Comparison of ENCODE assay signal across 22 cellular contexts in genomic region chr20:25571817-25572216, GRCh38. TPM values are rescaled to one million over a fixed set of nuclear protein-coding genes. Genes with fewer than 3 reads are reported as not detected.
DNase-seq lines count a peak whose midpoint lies in the region; ATAC-seq and TF ChIP-seq lines count a peak whose summit lies in the region.
"Had no signal": no experiment of that assay in that cellular context is flagged by ENCODE, and none has a peak within 500 bp of the region (broad histone marks: within the 10 kb centered on the region; RNA-seq: fewer than 3 reads in every experiment).

No MANE protein-coding gene starts in this region.

- H3K36me3 ChIP-seq in mucosa of descending colon (ENCODE audit: low read depth) = no peaks in the 10 kb centered on the region
- H3K36me3 ChIP-seq: neutrophil had no signal

- DNase-seq in NCI-H2029 treated with DMSO at 0.1 percent for 48 hours (lab: John Stamatoyannopoulos, UW) (peak; percentile 23), NCI-H2029 (lab: John Stamatoyannopoulos, UW) (no peak), NCI-H146 (lab: John Stamatoyannopoulos, UW) (peak; percentile 55), SHP77 (lab: John Stamatoyannopoulos, UW) (peak; percentile 33 to 55), mucosa of descending colon (no peak)
- DNase-seq: activated CD4-positive, alpha-beta memory T cell treated with anti-CD3 and anti-CD28 coated beads, Interleukin-2, amount 10 ng/mL, durations not matched to agents 7 days and 5 days; activated CD8-positive, alpha-beta memory T cell treated with anti-CD3 and anti-CD28 coated beads, Interleukin-2, amount 50 U/mL, for 4 hours; activated naive CD4-positive, alpha-beta T cell; activated naive CD8-positive, alpha-beta T cell treated with anti-CD3 and anti-CD28 coated beads, Interleukin-2, amount 50 U/mL, for 24 hours; cortex of kidney; effector memory CD4-positive, alpha-beta T cell; immature natural killer cell; left ventricle myocardium superior; naive B cell; NCI-H526; stimulated activated CD4-positive, alpha-beta T cell treated with anti-CD3 and anti-CD28 coated beads, Interleukin-4, amount 100 ng/mL, for 1 hour; tibial artery had no signal

- H3K9me3 ChIP-seq in mucosa of descending colon = no peaks in the 10 kb centered on the region
- H3K9me3 ChIP-seq: neutrophil, tibial artery had no signal

- intact Hi-C loops in mucosa of descending colon (cut with DNase I, micrococcal nuclease) = no loop called here

- H3K4me3 ChIP-seq in mucosa of descending colon = no peak overlapping the region
- H3K4me3 ChIP-seq: tibial artery had no signal

- no peaks in the 10 kb centered on the region for H3K4me1 ChIP-seq in mucosa of descending colon (ENCODE audit: low read depth)

- TF ChIP-seq CTCF in mucosa of descending colon (IDR thresholded peaks at IDR 0.05) = no peak

- ATAC-seq in mucosa of descending colon = peak; percentile 43
- no peak for ATAC-seq in HG03039 (IDR thresholded peaks at IDR 0.05; ENCODE audit: unreplicated experiment)
- ATAC-seq in GM19463 (IDR thresholded peaks at IDR 0.05; ENCODE audit: unreplicated experiment) = no peak
- ATAC-seq in HG03108 (IDR thresholded peaks at IDR 0.05; ENCODE audit: unreplicated experiment) = no peak
- ATAC-seq: activated naive CD8-positive, alpha-beta T cell treated with anti-CD3 and anti-CD28 coated beads, Interleukin-2, amount 50 U/mL, for 24 hours; left ventricle myocardium superior; sciatic nerve had no signal

RNA-seq across cellular contexts. Expression of gene NINL, which starts 13.5 kb away (rescaled TPM):
- total RNA-seq in mucosa of descending colon = 10 to 100 TPM in 1 of 3 donors, 1 to 10 TPM in 2; 1.8 to 15.1 (median 3.3) TPM

RNA-seq across cellular contexts. Expression of gene NANP, which starts 52.0 kb away (rescaled TPM):
- total RNA-seq in mucosa of descending colon = 1 to 10 TPM; 2.5 to 4.9 (median 2.6) TPM

Comparison
In these comparisons a context has a peak if more than half of its experiments do, and no peak if none do; other contexts are left out.
1. DNase-seq: peak in NCI-H2029 treated with DMSO at 0.1 percent for 48 hours (single experiment), NCI-H146 (single experiment) and SHP77 (2 of 2); none in NCI-H2029 (single experiment) and mucosa of descending colon (0 of 3).